Comparison of ENCODE assay signal across 8 cellular contexts in the genomic region with DNA sequence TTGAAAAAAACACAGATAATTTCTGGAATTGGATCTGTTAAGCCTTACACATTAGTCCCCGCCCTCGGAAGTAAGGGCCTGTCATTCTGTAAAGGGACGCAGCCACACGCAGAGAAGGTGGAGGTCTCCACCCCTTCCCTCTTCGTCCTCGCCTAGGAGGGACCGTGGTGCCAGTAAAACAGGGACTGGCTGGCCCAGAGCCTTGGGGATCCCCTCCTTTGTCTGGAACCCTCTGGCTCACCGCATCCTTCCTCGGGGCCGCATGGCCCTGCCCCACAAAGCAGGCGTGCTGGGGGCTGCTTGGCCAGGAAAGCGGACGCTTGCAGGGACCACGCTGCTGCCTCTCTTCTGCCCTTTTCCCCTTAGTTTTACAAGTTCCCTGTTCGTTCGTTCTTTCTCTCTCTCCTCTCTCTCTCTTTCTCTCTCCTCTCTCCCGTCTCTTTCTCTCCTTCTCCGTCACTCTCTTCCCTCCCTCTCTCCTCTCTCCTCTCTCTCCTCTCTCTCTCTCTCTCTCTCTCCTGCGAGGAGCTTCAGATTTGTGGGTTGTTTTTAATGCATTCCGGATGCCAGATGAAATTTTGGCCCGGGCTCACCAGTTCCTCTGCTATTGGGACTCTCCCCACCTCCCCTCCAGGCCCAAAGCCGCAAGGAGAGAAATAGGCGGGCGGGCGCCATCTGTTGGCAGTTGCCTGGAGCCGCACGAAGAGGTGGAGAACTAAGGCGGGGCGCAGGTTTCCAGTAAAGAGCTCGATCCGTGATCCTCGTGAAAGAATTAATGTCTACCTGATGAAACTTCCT. TPM values are rescaled to one million over a fixed set of nuclear protein-coding genes. Genes with fewer than 3 reads are reported as not detected.
A peak's percentile ranks its signal among the peaks of the same experiment; 100 is the strongest.
DNase-seq lines count a peak whose midpoint lies in the region; ATAC-seq and TF ChIP-seq lines count a peak whose summit lies in the region.

No MANE protein-coding gene starts in this region.

- no peaks in the 10 kb centered on the region for H3K9me3 ChIP-seq in ES-I3 (ENCODE audit: control insufficient read depth, insufficient read depth, low read length)
- H3K9me3 ChIP-seq in MM.1S (replicated peaks; ENCODE audit: insufficient read depth, low read length), result no peaks in the 10 kb centered on the region

- POLR2A ChIA-PET in activated CD4-positive, alpha-beta T cell treated with anti-CD3 and anti-CD28 coated beads for 36 hours (lab: Charles Lee), result no interaction called here

- H3K36me3 ChIP-seq in ES-I3 (ENCODE audit: insufficient read depth, low read length), result no peaks in the 10 kb centered on the region; the same call in 1 of the 2 replicates
- H3K36me3 ChIP-seq in MM.1S (replicated peaks; ENCODE audit: insufficient read depth, low read length), result no peaks in the 10 kb centered on the region

- H3F3A ChIP-seq in MM.1S (ENCODE audit: insufficient read depth, low read length), result no peaks in the 10 kb centered on the region

- CTCF ChIA-PET in activated CD4-positive, alpha-beta T cell treated with anti-CD3 and anti-CD28 coated beads for 36 hours (lab: Charles Lee), result interaction anchor here (0.5 to 6.4 kb wide), 28 partner anchors 8 to 915 kb away, joined by 3 to 52 read pairs (median 4); partner anchors contain the start of gene PMP22

- H3K4me2 ChIP-seq in MM.1S (ENCODE audit: low read depth, low read length), result no peak overlapping the region

- H3K27me3 Mint-ChIP-seq in activated CD4-positive, alpha-beta T cell treated with anti-CD3 and anti-CD28 coated beads for 36 hours, result no peaks in the 10 kb centered on the region
- H3K27me3 Mint-ChIP-seq in chondrocyte (ENCODE audit: low read depth), result no peaks in the 10 kb centered on the region

- no peaks in the 10 kb centered on the region for H3K27me3 ChIP-seq in MM.1S (replicated peaks; ENCODE audit: insufficient read depth, low read length)

- ATAC-seq in activated CD4-positive, alpha-beta T cell treated with anti-CD3 and anti-CD28 coated beads for 36 hours, result peak; percentile 95

- DNase-seq in GOT3 (lab: John Stamatoyannopoulos, UW) (peak; percentile 60), MM.1S (no peak), chondrocyte (ENCODE audit: low spot score) (no peak), left kidney (ENCODE audit: low read depth, low spot score) (peak; percentile 94), NCI-H187 (lab: John Stamatoyannopoulos, UW) (no peak)
- DNase-seq in activated CD4-positive, alpha-beta T cell treated with anti-CD3 and anti-CD28 coated beads for 36 hours, result peak; percentile 90
- peak; percentile 80 for DNase-seq in stimulated activated CD4-positive, alpha-beta T cell treated with anti-CD3 and anti-CD28 coated beads, Interleukin-1b, Interleukin-23, amount 100 ng/mL, for 48 hours

- no peak overlapping the region for H3K27ac ChIP-seq in MM.1S (ENCODE audit: low read length)

- H3K79me2 ChIP-seq in MM.1S (ENCODE audit: low read length), result no peaks in the 10 kb centered on the region

- peaks cover 12% of the 10 kb centered on the region for H3K36me3 Mint-ChIP-seq in activated CD4-positive, alpha-beta T cell treated with anti-CD3 and anti-CD28 coated beads for 36 hours (ENCODE audit: low read depth)
- peaks cover 22% of the 10 kb centered on the region for H3K36me3 Mint-ChIP-seq in chondrocyte (ENCODE audit: low read depth)

- no peak overlapping the region for H3K4me3 ChIP-seq in MM.1S (ENCODE audit: low read length)

- intact Hi-C loops in activated CD4-positive, alpha-beta T cell treated with anti-CD3 and anti-CD28 coated beads for 36 hours (cut with DNase I, micrococcal nuclease), result loop anchor here (1.0 to 10.0 kb wide), 3 partner anchors 242 to 1908 kb away; no protein-coding TSS in a partner anchor

- H3K9me2 ChIP-seq in MM.1S (replicated peaks; ENCODE audit: insufficient read depth, low read length), result no peaks in the 10 kb centered on the region

- no peak overlapping the region for H2AFZ ChIP-seq in MM.1S (ENCODE audit: low read length)

- no peak overlapping the region for H3K4me3 Mint-ChIP-seq in activated CD4-positive, alpha-beta T cell treated with anti-CD3 and anti-CD28 coated beads for 36 hours
- peak overlapping the region; percentile 23 for H3K4me3 Mint-ChIP-seq in chondrocyte (ENCODE audit: unreplicated experiment)

- no peaks in the 10 kb centered on the region for H3K9me3 Mint-ChIP-seq in activated CD4-positive, alpha-beta T cell treated with anti-CD3 and anti-CD28 coated beads for 36 hours (ENCODE audit: low read depth)
- no peaks in the 10 kb centered on the region for H3K9me3 Mint-ChIP-seq in chondrocyte (ENCODE audit: low read depth)

- H3K4me1 ChIP-seq in ES-I3 (ENCODE audit: insufficient read depth, low read length) (peaks cover 8% of the 10 kb centered on the region; the same call in 1 of the 2 replicates), MM.1S (ENCODE audit: low read length) (no peaks in the 10 kb centered on the region)

- H3K9ac ChIP-seq in ES-I3 (ENCODE audit: low read depth, low read length), result peak overlapping the region; percentile 39
- no peak overlapping the region for H3K9ac ChIP-seq in MM.1S (ENCODE audit: low read length)

- peaks cover 5% of the 10 kb centered on the region for H3K4me1 Mint-ChIP-seq in activated CD4-positive, alpha-beta T cell treated with anti-CD3 and anti-CD28 coated beads for 36 hours
- peaks cover 8% of the 10 kb centered on the region for H3K4me1 Mint-ChIP-seq in chondrocyte (ENCODE audit: low read depth)

- no peaks in the 10 kb centered on the region for H4K20me1 ChIP-seq in MM.1S (ENCODE audit: insufficient read depth, low read length)

- no peak overlapping the region for H3K27ac Mint-ChIP-seq in activated CD4-positive, alpha-beta T cell treated with anti-CD3 and anti-CD28 coated beads for 36 hours
- peak overlapping the region; percentile 67 for H3K27ac Mint-ChIP-seq in chondrocyte (ENCODE audit: unreplicated experiment)

- 0 out of 2 replicates have a peak, but pooled peaks have one; percentile 17 for TF ChIP-seq CTCF in MM.1S (IDR thresholded peaks at IDR 0.05; ENCODE audit: low read length)
- peak; percentile 91 for TF ChIP-seq CTCF in chondrocyte (IDR thresholded peaks at IDR 0.05)

RNA-seq across cellular contexts. Expression of gene CDRT4, which starts 35.1 kb away (rescaled TPM):
- total RNA-seq in activated CD4-positive, alpha-beta T cell treated with anti-CD3 and anti-CD28 coated beads for 36 hours, result 1 to 10 TPM; 1.9 to 3.6 TPM
- 6.2 to 9.1 TPM (median 7.1 TPM) in 3 replicates for total RNA-seq in chondrocyte

Comparison
In these comparisons a context has a peak if more than half of its experiments do, and no peak if none do; other contexts are left out.
1. DNase-seq: peak in GOT3 (single experiment), activated CD4-positive, alpha-beta T cell treated with anti-CD3 and anti-CD28 coated beads for 36 hours (single experiment), left kidney (single experiment) and stimulated activated CD4-positive, alpha-beta T cell treated with anti-CD3 and anti-CD28 coated beads, Interleukin-1b, Interleukin-23, amount 100 ng/mL, for 48 hours (single experiment); none in MM.1S (single experiment), chondrocyte (single experiment) and NCI-H187 (0 of 2).